1 cellular context compared by ENCODE assay signal in genomic region chr10:70672993-70673928, GRCh38.
TF ChIP-seq lines count a peak whose summit lies in the region.

No MANE protein-coding gene starts in this region.

TF ChIP-seq in GM23338, 12 proteins besides CTCF, POLR2A, EP300 and RAD21 (continued from another document):
- no peak for TF ChIP-seq ZNF462 (CRISPR knock-in tag; IDR thresholded peaks at IDR 0.05)
- TF ChIP-seq EZH2 (IDR thresholded peaks at IDR 0.05; ENCODE audit: low read depth, unreplicated experiment) = no peak
- no peak for TF ChIP-seq EZH2phosphoT487 (IDR thresholded peaks at IDR 0.05; ENCODE audit: unreplicated experiment)
- TF ChIP-seq CREB1 (CRISPR knock-in tag; IDR thresholded peaks at IDR 0.05; ENCODE audit: low read depth) = no peak
- TF ChIP-seq ZNF114 (CRISPR knock-in tag; IDR thresholded peaks at IDR 0.05) = no peak
- no peak for TF ChIP-seq ZNF331 (CRISPR knock-in tag; IDR thresholded peaks at IDR 0.05; ENCODE audit: low read depth)
- TF ChIP-seq POLR2AphosphoS5 (IDR thresholded peaks at IDR 0.05; ENCODE audit: low read depth) = no peak
- TF ChIP-seq, protein P1, sequence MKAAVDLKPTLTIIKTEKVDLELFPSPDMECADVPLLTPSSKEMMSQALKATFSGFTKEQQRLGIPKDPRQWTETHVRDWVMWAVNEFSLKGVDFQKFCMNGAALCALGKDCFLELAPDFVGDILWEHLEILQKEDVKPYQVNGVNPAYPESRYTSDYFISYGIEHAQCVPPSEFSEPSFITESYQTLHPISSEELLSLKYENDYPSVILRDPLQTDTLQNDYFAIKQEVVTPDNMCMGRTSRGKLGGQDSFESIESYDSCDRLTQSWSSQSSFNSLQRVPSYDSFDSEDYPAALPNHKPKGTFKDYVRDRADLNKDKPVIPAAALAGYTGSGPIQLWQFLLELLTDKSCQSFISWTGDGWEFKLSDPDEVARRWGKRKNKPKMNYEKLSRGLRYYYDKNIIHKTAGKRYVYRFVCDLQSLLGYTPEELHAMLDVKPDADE (IDR thresholded peaks at IDR 0.05) = no peak
